In genomic region chr2:67217398-67217797, GRCh38 we compare ENCODE assay signal across 30 cellular contexts.
"Had no signal": no experiment of that assay in that cellular context is flagged by ENCODE, and none has a peak within 500 bp of the region (broad histone marks: within the 10 kb centered on the region; RNA-seq: fewer than 3 reads in every experiment).

No MANE protein-coding gene starts in this region.

- H3K4me3 Mint-ChIP-seq: immature natural killer cell; naive thymus-derived CD8-positive, alpha-beta T cell; nephron; neural crest cell; stimulated activated naive B cell treated with anti-CD40 and anti-IgM and Interleukin-4, amounts not matched to agents 10 μg/mL and 1 μg/mL and 100 μg/mL, for 72 hours had no signal

- H3K36me3 ChIP-seq: left ventricle myocardium inferior, pancreas, stomach, thyroid gland, transverse colon, upper lobe of right lung had no signal

- ATAC-seq: mucosa of descending colon; naive thymus-derived CD8-positive, alpha-beta T cell; pancreas; psoas muscle; sciatic nerve; stimulated activated naive B cell treated with anti-CD40 and anti-IgM and Interleukin-4, amounts not matched to agents 10 μg/mL and 1 μg/mL and 100 μg/mL, for 72 hours; stimulated activated naive CD8-positive, alpha-beta T cell treated with anti-CD3 and anti-CD28 coated beads, Interleukin-15, Interleukin-2, amounts not matched to agents 100 U/mL and 50 U/mL, for 24 hours; upper lobe of right lung had no signal

- H3K4me1 ChIP-seq: left ventricle myocardium inferior, psoas muscle, testis, thyroid gland, upper lobe of right lung had no signal

- H3K27me3 ChIP-seq: pancreas, stomach, testis, thyroid gland, transverse colon, upper lobe of right lung had no signal

- H3K4me3 ChIP-seq: left ventricle myocardium inferior, lung, mucosa of descending colon, pancreas, psoas muscle, skin epidermis, stomach, testis, thyroid gland, transverse colon, upper lobe of right lung had no signal

- FAIRE-seq: islet of Langerhans, kidney, pancreas, urothelium cell line had no signal

- H3K9me3 ChIP-seq: mucosa of descending colon, pancreas, stomach, testis, thyroid gland, transverse colon, upper lobe of right lung had no signal

- H3K4me1 Mint-ChIP-seq: immature natural killer cell; stimulated activated naive B cell treated with anti-CD40 and anti-IgM and Interleukin-4, amounts not matched to agents 10 μg/mL and 1 μg/mL and 100 μg/mL, for 72 hours had no signal

- H3K36me3 Mint-ChIP-seq: immature natural killer cell; stimulated activated naive B cell treated with anti-CD40 and anti-IgM and Interleukin-4, amounts not matched to agents 10 μg/mL and 1 μg/mL and 100 μg/mL, for 72 hours had no signal

- H3K27ac ChIP-seq: left ventricle myocardium inferior, psoas muscle, skin epidermis, testis, thyroid gland, upper lobe of right lung had no signal

- H3K9me3 Mint-ChIP-seq: nephron, neural crest cell had no signal

- DNase-seq: head of caudate nucleus; hypothalamus; immature natural killer cell; kidney; left ventricle myocardium inferior; midbrain; mucosa of descending colon; naive thymus-derived CD8-positive, alpha-beta T cell; nucleus accumbens; pancreas; posterior cingulate gyrus; psoas muscle; stimulated activated CD4-positive, alpha-beta T cell treated with anti-CD3 and anti-CD28 coated beads, Interleukin-12 subunit alpha, Interleukin-12 subunit beta, amount 100 ng/mL, for 4 hours; stimulated activated CD4-positive, alpha-beta T cell treated with anti-CD3 and anti-CD28 coated beads, Interleukin-15, amount 100 ng/mL, for 24 hours; stimulated activated CD4-positive, alpha-beta T cell treated with anti-CD3 and anti-CD28 coated beads, Interleukin-2, amount 100 ng/mL, for 24 hours; stimulated activated CD4-positive, alpha-beta T cell treated with anti-CD3 and anti-CD28 coated beads, Interleukin-4, amount 100 ng/mL, for 1 hour; stimulated activated naive B cell treated with anti-CD40 and anti-IgM and Interleukin-4, amounts not matched to agents 10 μg/mL and 1 μg/mL and 100 μg/mL, for 72 hours; stimulated activated naive CD8-positive, alpha-beta T cell treated with anti-CD3 and anti-CD28 coated beads, Interleukin-15, Interleukin-2, amounts not matched to agents 100 U/mL and 50 U/mL, for 24 hours; stomach; testis; thyroid gland; transverse colon; upper lobe of right lung had no signal

- H3K27ac Mint-ChIP-seq: immature natural killer cell; naive thymus-derived CD8-positive, alpha-beta T cell; stimulated activated naive B cell treated with anti-CD40 and anti-IgM and Interleukin-4, amounts not matched to agents 10 μg/mL and 1 μg/mL and 100 μg/mL, for 72 hours had no signal
